Comparison of ENCODE assay signal across 2 cellular contexts in genomic region chrX:108396986-108397385, GRCh38.
TF ChIP-seq lines count a peak whose summit lies in the region.

No MANE protein-coding gene starts in this region.

TF ChIP-seq in IMR-90, 13 proteins besides CTCF, POLR2A, EP300 and RAD21:
- TF ChIP-seq MXI1 (IDR thresholded peaks at IDR 0.05; ENCODE audit: borderline replicate concordance, low read depth, low read length) (no peak), USF2 (IDR thresholded peaks at IDR 0.05; ENCODE audit: low read depth, low read length) (no peak), BHLHE40 (IDR thresholded peaks at IDR 0.05; ENCODE audit: low read depth, low read length) (no peak), RCOR1 (IDR thresholded peaks at IDR 0.05; ENCODE audit: insufficient replicate concordance, low read length) (no peak), NFE2L2 (IDR thresholded peaks at IDR 0.05; ENCODE audit: low read depth, low read length) (no peak), MAFK (IDR thresholded peaks at IDR 0.05; ENCODE audit: low read depth, low read length) (no peak), CHD1 (IDR thresholded peaks at IDR 0.05; ENCODE audit: low read depth, low read length) (no peak), RFX5 (IDR thresholded peaks at IDR 0.05; ENCODE audit: low read depth, low read length) (no peak), MAZ (IDR thresholded peaks at IDR 0.05; ENCODE audit: borderline replicate concordance, low read depth, low read length) (no peak), SMC3 (IDR thresholded peaks at IDR 0.05; ENCODE audit: low read depth, low read length) (no peak)

TF ChIP-seq in H1, 55 proteins besides CTCF, POLR2A, EP300 and RAD21:
- TF ChIP-seq EGR1 (IDR thresholded peaks at IDR 0.05; ENCODE audit: borderline replicate concordance, low read depth, low read length): no peak
- TF ChIP-seq CHD2 (IDR thresholded peaks at IDR 0.05; ENCODE audit: low read length): no peak
- no peak for TF ChIP-seq KDM1A (IDR thresholded peaks at IDR 0.05; ENCODE audit: borderline replicate concordance, low read length)
- no peak for TF ChIP-seq BACH1 (IDR thresholded peaks at IDR 0.05; ENCODE audit: low read length)
- TF ChIP-seq FOSL1 (IDR thresholded peaks at IDR 0.05; ENCODE audit: insufficient read depth, low read depth, low read length): no peak
- no peak for TF ChIP-seq E2F6 (IDR thresholded peaks at IDR 0.05)
- TF ChIP-seq ATF3 (IDR thresholded peaks at IDR 0.05; ENCODE audit: insufficient read depth, low read depth, low read length): no peak
- TF ChIP-seq SUZ12 (IDR thresholded peaks at IDR 0.05; ENCODE audit: low read length): no peak
- no peak for TF ChIP-seq GTF2F1 (IDR thresholded peaks at IDR 0.05; ENCODE audit: borderline replicate concordance, low read depth, low read length)
- TF ChIP-seq KDM4A (IDR thresholded peaks at IDR 0.05; ENCODE audit: low read depth, low read length, severe bottlenecking): no peak
- TF ChIP-seq SAP30 (IDR thresholded peaks at IDR 0.05; ENCODE audit: insufficient read depth, insufficient replicate concordance, low read length): no peak
- no peak for TF ChIP-seq EZH2 (IDR thresholded peaks at IDR 0.05; ENCODE audit: low read depth, low read length, severe bottlenecking)
- TF ChIP-seq TBP (IDR thresholded peaks at IDR 0.05; ENCODE audit: low read depth, low read length): no peak
- TF ChIP-seq CHD1 (IDR thresholded peaks at IDR 0.05; ENCODE audit: low read depth, low read length): no peak
- TF ChIP-seq RXRA (IDR thresholded peaks at IDR 0.05; ENCODE audit: insufficient read depth, low read depth, low read length): no peak
- TF ChIP-seq RNF2 (IDR thresholded peaks at IDR 0.05; ENCODE audit: borderline replicate concordance, low read depth, low read length, missing control alignments, poor library complexity, severe bottlenecking): no peak
